8 cellular contexts compared by ENCODE assay signal in the genomic region with DNA sequence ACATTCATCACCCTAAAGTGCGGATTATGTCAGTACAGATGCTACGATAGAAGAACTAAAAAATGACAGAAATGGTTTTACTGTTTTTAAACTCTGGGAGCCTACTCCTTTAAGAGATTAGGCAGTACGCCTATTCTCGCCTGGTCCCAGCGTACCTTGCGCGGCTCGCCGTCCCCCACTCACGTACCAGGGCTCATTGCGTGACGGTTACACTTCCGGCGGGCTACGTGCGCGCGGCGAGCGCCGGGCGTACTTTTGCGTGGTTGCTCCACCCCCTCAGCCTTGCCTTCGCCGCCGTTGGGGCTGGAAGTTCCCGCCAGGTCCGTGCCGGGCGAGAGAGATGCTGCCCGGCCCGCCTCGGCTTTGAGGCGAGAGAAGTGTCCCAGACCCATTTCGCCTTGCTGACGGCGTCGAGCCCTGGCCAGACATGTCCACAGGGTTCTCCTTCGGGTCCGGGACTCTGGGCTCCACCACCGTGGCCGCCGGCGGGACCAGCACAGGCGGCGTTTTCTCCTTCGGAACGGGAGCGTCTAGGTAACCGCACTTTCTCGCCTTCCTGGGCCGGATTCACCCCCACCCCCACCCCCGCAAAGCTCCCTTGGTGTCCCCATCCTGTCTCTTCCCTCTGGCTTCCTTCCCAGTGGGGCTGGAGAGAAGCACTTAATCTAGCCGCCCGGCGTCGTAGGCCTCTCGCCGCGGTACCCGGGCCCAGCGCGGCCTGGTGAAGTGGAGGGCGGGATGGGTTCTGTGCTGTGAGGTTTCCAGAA. TPM values are rescaled to one million over a fixed set of nuclear protein-coding genes. Genes with fewer than 3 reads are reported as not detected.
DNase-seq lines count a peak whose midpoint lies in the region; ATAC-seq and TF ChIP-seq lines count a peak whose summit lies in the region.

Gene NUP58, plus strand, starts transcription at position 279 of the 767 bp plus-strand sequence. Its CDS starts 149 bp downstream, at position 428.

- peaks cover 20% of the 10 kb centered on the region for H3K4me1 Mint-ChIP-seq in T-helper 17 cell

- H3K27me3 Mint-ChIP-seq in T-helper 17 cell = no peaks in the 10 kb centered on the region

- ATAC-seq in HG02885 (IDR thresholded peaks at IDR 0.05; ENCODE audit: poor library complexity, unreplicated experiment) (peak; percentile 99), T-helper 17 cell (peak; percentile 99), left cardiac atrium (peak; percentile 100), upper lobe of right lung (peak; percentile 99)

- H3K9me3 ChIP-seq in T-helper 17 cell (ENCODE audit: control insufficient read depth, low read length, poor library complexity, severe bottlenecking) = no peaks in the 10 kb centered on the region
- no peaks in the 10 kb centered on the region for H3K9me3 ChIP-seq in upper lobe of right lung

- H3K27ac Mint-ChIP-seq in T-helper 17 cell = peak within 1 kb of the TSS; percentile 96

- TF ChIP-seq POLR2A in GM15510 (IDR thresholded peaks at IDR 0.05; ENCODE audit: borderline replicate concordance, extremely low read depth, insufficient read length) = peak; percentile 95

- peak within 1 kb of the TSS; percentile 92 for H3K4me3 Mint-ChIP-seq in T-helper 17 cell

- H3K4me1 ChIP-seq in upper lobe of right lung = peaks cover 31% of the 10 kb centered on the region

- peaks cover 2% of the 10 kb centered on the region for H3K27me3 ChIP-seq in upper lobe of right lung

- H3K27ac ChIP-seq in upper lobe of right lung = peak within 1 kb of the TSS; percentile 91

- peaks cover 6% of the 10 kb centered on the region for H3K36me3 ChIP-seq in upper lobe of right lung

- no peak for TF ChIP-seq CTCF in upper lobe of right lung (IDR thresholded peaks at IDR 0.05)

- intact Hi-C loops in left cardiac atrium (cut with DNase I) (no loop called here), posterior vena cava (cut with DNase I) (no loop called here), upper lobe of right lung (cut with DNase I) (no loop called here)

- H3K4me3 ChIP-seq in upper lobe of right lung = peak within 1 kb of the TSS; percentile 88

- H3K36me3 Mint-ChIP-seq in T-helper 17 cell (ENCODE audit: low read depth) = peaks cover 2% of the 10 kb centered on the region

- peak; percentile 82 for DNase-seq in NCI-H1694 treated with DMSO at 0.1 percent for 48 hours (lab: John Stamatoyannopoulos, UW)
- peak; percentile 89 for DNase-seq in T-helper 17 cell
- DNase-seq in amygdala (lab: John Stamatoyannopoulos, UW) = peak; percentile 65 to 97 (median 92)
- peak; percentile 96 for DNase-seq in left cardiac atrium
- peak; percentile 99 for DNase-seq in posterior vena cava (ENCODE audit: low spot score)
- DNase-seq in upper lobe of right lung = peak; percentile 97

RNA-seq across cellular contexts. Expression of gene NUP58, which starts in this region (rescaled TPM):
- 10 to 100 TPM; 68.6 to 69.6 TPM for total RNA-seq in T-helper 17 cell
- total RNA-seq in left cardiac atrium = 10 to 100 TPM; 24.7 to 34.2 TPM
- 10 to 100 TPM; 35.1 to 35.9 TPM for total RNA-seq in posterior vena cava
- 77.6 TPM for total RNA-seq in upper lobe of right lung

Comparison
In these comparisons a context has a peak if more than half of its experiments do, and no peak if none do; other contexts are left out.
1. Peak in every context shown above with its lines: DNase-seq, ATAC-seq, H3K4me3 ChIP-seq and H3K27ac ChIP-seq.